Comparison of ENCODE assay signal across 16 cellular contexts in genomic region chr2:129376404-129377077, GRCh38.
DNase-seq lines count a peak whose midpoint lies in the region; ATAC-seq and TF ChIP-seq lines count a peak whose summit lies in the region.
"Had no signal": no experiment of that assay in that cellular context is flagged by ENCODE, and none has a peak within 500 bp of the region (broad histone marks: within the 10 kb centered on the region; RNA-seq: fewer than 3 reads in every experiment).

No MANE protein-coding gene starts in this region.

- H3K4me3 ChIP-seq in neuronal stem cell (ENCODE audit: low read length in 2 of 2): no peak overlapping the region
- H3K4me3 ChIP-seq: A549, GM12878, K562 had no signal

- H2AK5ac ChIP-seq in H9 (ENCODE audit: insufficient read length, low read length) (no peak overlapping the region), neuronal stem cell (ENCODE audit: low read depth, low read length) (no peak overlapping the region)

- H3K27ac ChIP-seq in H9 (ENCODE audit: insufficient read length, low read depth, low read length): no peak overlapping the region
- no peak overlapping the region for H3K27ac ChIP-seq in foreskin keratinocyte
- H3K27ac ChIP-seq in neuronal stem cell (replicated peaks; ENCODE audit: low read length): no peak overlapping the region
- H3K27ac ChIP-seq: A549, HL-60 had no signal

- peak; percentile 40 for DNase-seq in ELF-1 (ENCODE audit: low read depth, low spot score)
- DNase-seq in H9: peak; percentile 47
- DNase-seq in foreskin keratinocyte: no peak
- no peak for DNase-seq in neuronal stem cell (ENCODE audit: low spot score)
- DNase-seq in activated CD8-positive, alpha-beta memory T cell treated with anti-CD3 and anti-CD28 coated beads, Interleukin-2, amount 50 U/mL, for 48 hours: no peak
- no peak for DNase-seq in T-helper 1 cell
- DNase-seq: BE2C; Caco-2; CD8-positive, alpha-beta memory T cell had no signal

- no peak overlapping the region for H2BK120ac ChIP-seq in H9 (ENCODE audit: low read depth, low read length, poor library complexity, severe bottlenecking)
- peak overlapping the region; percentile 51 for H2BK120ac ChIP-seq in neuronal stem cell (ENCODE audit: low read depth, low read length)

- no peak overlapping the region for H2AFZ ChIP-seq in H9 (ENCODE audit: low read length)
- H2AFZ ChIP-seq in neuronal stem cell (ENCODE audit: low read length): no peak overlapping the region

- H4K8ac ChIP-seq in H9 (replicated peaks; ENCODE audit: insufficient read length, low read depth, low read length): no peak overlapping the region
- no peak overlapping the region for H4K8ac ChIP-seq in neuronal stem cell (ENCODE audit: low read depth, low read length)

- H4K91ac ChIP-seq in H9 (ENCODE audit: insufficient read length, low read depth, low read length) (no peak overlapping the region), neuronal stem cell (ENCODE audit: low read depth, low read length, poor library complexity) (no peak overlapping the region)

- no peak overlapping the region for H3T11ph ChIP-seq in H9 (ENCODE audit: low read length)

- no peaks in the 10 kb centered on the region for H3K79me2 ChIP-seq in H9 (ENCODE audit: insufficient read depth, low read length)

- H3K79me1 ChIP-seq in H9 (ENCODE audit: insufficient read depth, low read depth, low read length, poor library complexity, severe bottlenecking) (no peaks in the 10 kb centered on the region), neuronal stem cell (ENCODE audit: low read depth, low read length) (no peaks in the 10 kb centered on the region)

- ATAC-seq in foreskin keratinocyte (peak; percentile 64), GM21423 (IDR thresholded peaks at IDR 0.05; ENCODE audit: unreplicated experiment) (no peak)
- ATAC-seq: A549, HCT116, K562 had no signal

- no peaks in the 10 kb centered on the region for H3K36me3 ChIP-seq in neuronal stem cell (replicated peaks in 1 of 2; ENCODE audit: control insufficient read depth in 2 of 2, insufficient read depth in 2 of 2, low read length in 2 of 2)
- H3K36me3 ChIP-seq: BE2C had no signal

- no peak overlapping the region for H4K5ac ChIP-seq in H9 (ENCODE audit: insufficient read length, low read depth, low read length)

- H3K4me3 Mint-ChIP-seq in H9: no peak overlapping the region
- H3K4me3 Mint-ChIP-seq: CD14-positive monocyte; CD8-positive, alpha-beta memory T cell had no signal

- peaks cover 0 to 3% of the 10 kb centered on the region in 2 experiments; a peak in 1 of 5 replicates for H3K9me3 Mint-ChIP-seq in H9

- no peaks in the 10 kb centered on the region for H3K27me3 ChIP-seq in H9 (ENCODE audit: insufficient read depth, low read length)
- no peaks in the 10 kb centered on the region for H3K27me3 ChIP-seq in foreskin keratinocyte
- no peaks in the 10 kb centered on the region for H3K27me3 ChIP-seq in neuronal stem cell (ENCODE audit: control insufficient read depth in 3 of 3, insufficient read depth in 3 of 3, low read depth in 1 of 3, low read length in 3 of 3)
- H3K27me3 ChIP-seq: BE2C had no signal

- H3K27ac Mint-ChIP-seq in H9: no peak overlapping the region
- H3K27ac Mint-ChIP-seq: CD14-positive monocyte had no signal

- H3K14ac ChIP-seq in H9 (ENCODE audit: insufficient read depth, low read length): no peak overlapping the region; the same call in 1 of the 2 replicates
- H3K14ac ChIP-seq in neuronal stem cell (ENCODE audit: low read length): no peak overlapping the region

- no CpG with 5 or more reads among the region's 16 CpGs for WGBS in H9 (ENCODE audit: extremely low coverage, insufficient read length, low lambda C conversion rate)
- no CpG with 5 or more reads among the region's 16 CpGs for WGBS in neuronal stem cell (ENCODE audit: extremely low coverage in 2 of 2, insufficient read length in 2 of 2, insufficient replicate concordance in 1 of 2), 2 donors

- H3K9me3 ChIP-seq in H9 (ENCODE audit: control insufficient read depth, low read depth, low read length) (no peaks in the 10 kb centered on the region), neuronal stem cell (replicated peaks in 1 of 2; ENCODE audit: control insufficient read depth in 2 of 2, insufficient read depth in 1 of 2, low read depth in 1 of 2, low read length in 2 of 2) (peaks cover 0 to 3% of the 10 kb centered on the region in 2 donors)
- H3K9me3 ChIP-seq: A549, BE2C, Caco-2 had no signal

- peaks cover 2% of the 10 kb centered on the region; the same call in 1 of the 2 replicates for H3K27me3 Mint-ChIP-seq in H9 (ENCODE audit: low read depth)
- H3K27me3 Mint-ChIP-seq: CD8-positive, alpha-beta memory T cell had no signal

- H3K18ac ChIP-seq in H9 (ENCODE audit: insufficient read length, low read depth, low read length): no peak overlapping the region
- no peak overlapping the region for H3K18ac ChIP-seq in neuronal stem cell (ENCODE audit: low read length)

- peaks cover 0 to 3% (median 0%) of the 10 kb centered on the region in 3 experiments; a peak in 3 of 7 replicates for H3K36me3 Mint-ChIP-seq in H9 (ENCODE audit: insufficient read depth in 1 of 3, low read depth in 3 of 3)
- H3K36me3 Mint-ChIP-seq: CD14-positive monocyte; CD8-positive, alpha-beta memory T cell had no signal

- H2BK5ac ChIP-seq in H9 (ENCODE audit: insufficient read length, low read length) (no peak overlapping the region), neuronal stem cell (ENCODE audit: low read length) (no peak overlapping the region)

- H3K4me1 Mint-ChIP-seq in H9: peaks cover 2 to 6% of the 10 kb centered on the region in 2 experiments; a peak in 2 of 4 replicates
- H3K4me1 Mint-ChIP-seq: CD14-positive monocyte; CD8-positive, alpha-beta memory T cell had no signal

- H2BK12ac ChIP-seq in H9 (ENCODE audit: insufficient read length, low read depth, low read length): no peak overlapping the region
- H2BK12ac ChIP-seq in neuronal stem cell (ENCODE audit: low read length): no peak overlapping the region

- H3K4ac ChIP-seq in H9 (ENCODE audit: low read depth, low read length) (no peak overlapping the region), neuronal stem cell (ENCODE audit: low read length) (no peak overlapping the region)

- H3K4me2 ChIP-seq in H9 (ENCODE audit: insufficient read depth, insufficient read length, low read length) (no peak overlapping the region), neuronal stem cell (ENCODE audit: insufficient read depth, low read length, poor library complexity, severe bottlenecking) (no peak overlapping the region)
- H3K4me2 ChIP-seq: A549 had no signal

- H3K23ac ChIP-seq in H9 (ENCODE audit: insufficient read length, low read depth, low read length) (no peak overlapping the region), neuronal stem cell (ENCODE audit: low read depth, low read length, poor library complexity) (no peak overlapping the region)

- no peak overlapping the region for H2BK15ac ChIP-seq in H9 (ENCODE audit: low read depth, low read length)
- no peak overlapping the region for H2BK15ac ChIP-seq in neuronal stem cell (ENCODE audit: low read length)

- no peak overlapping the region for H2BK20ac ChIP-seq in H9 (ENCODE audit: low read depth, low read length, poor library complexity, severe bottlenecking)

- H4K20me1 ChIP-seq in H9 (ENCODE audit: control insufficient read depth, insufficient read depth, insufficient read length): no peaks in the 10 kb centered on the region

- no peaks in the 10 kb centered on the region for H3K4me1 ChIP-seq in H9 (ENCODE audit: insufficient read depth, low read length)
- H3K4me1 ChIP-seq in foreskin keratinocyte: no peaks in the 10 kb centered on the region
- H3K4me1 ChIP-seq in neuronal stem cell (ENCODE audit: control insufficient read depth in 2 of 2, insufficient read depth in 1 of 2, low read depth in 1 of 2, low read length in 2 of 2): peaks cover 0 to 1% of the 10 kb centered on the region in 2 donors
- H3K4me1 ChIP-seq: A549, BE2C, Caco-2 had no signal

- H3K9ac ChIP-seq in H9 (ENCODE audit: extremely low read depth, insufficient read length, low read length) (no peak overlapping the region), neuronal stem cell (ENCODE audit: low read depth, low read length, poor library complexity) (no peak overlapping the region)

- TF ChIP-seq CTCF in H9 (conservative IDR thresholded peaks at IDR 0.05): 0 out of 3 replicates have a peak, but pooled peaks have one; percentile 11
- TF ChIP-seq CTCF in foreskin keratinocyte (conservative IDR thresholded peaks at IDR 0.05): no peak

- H3K56ac ChIP-seq in H9 (ENCODE audit: insufficient read length, low read depth, low read length): no peak overlapping the region

- H3K23me2 ChIP-seq in H9 (ENCODE audit: insufficient read length, low read depth, low read length, poor library complexity, severe bottlenecking): no peaks in the 10 kb centered on the region

Comparison
In these comparisons a context has a peak if more than half of its experiments do, and no peak if none do; other contexts are left out.
1. DNase-seq: peak in ELF-1 (single experiment) and H9 (single experiment); none in foreskin keratinocyte (0 of 2), neuronal stem cell (single experiment), activated CD8-positive, alpha-beta memory T cell treated with anti-CD3 and anti-CD28 coated beads, Interleukin-2, amount 50 U/mL, for 48 hours (single experiment) and T-helper 1 cell (0 of 5).